ENCODE assay signal across 8 cellular contexts in the genomic region with DNA sequence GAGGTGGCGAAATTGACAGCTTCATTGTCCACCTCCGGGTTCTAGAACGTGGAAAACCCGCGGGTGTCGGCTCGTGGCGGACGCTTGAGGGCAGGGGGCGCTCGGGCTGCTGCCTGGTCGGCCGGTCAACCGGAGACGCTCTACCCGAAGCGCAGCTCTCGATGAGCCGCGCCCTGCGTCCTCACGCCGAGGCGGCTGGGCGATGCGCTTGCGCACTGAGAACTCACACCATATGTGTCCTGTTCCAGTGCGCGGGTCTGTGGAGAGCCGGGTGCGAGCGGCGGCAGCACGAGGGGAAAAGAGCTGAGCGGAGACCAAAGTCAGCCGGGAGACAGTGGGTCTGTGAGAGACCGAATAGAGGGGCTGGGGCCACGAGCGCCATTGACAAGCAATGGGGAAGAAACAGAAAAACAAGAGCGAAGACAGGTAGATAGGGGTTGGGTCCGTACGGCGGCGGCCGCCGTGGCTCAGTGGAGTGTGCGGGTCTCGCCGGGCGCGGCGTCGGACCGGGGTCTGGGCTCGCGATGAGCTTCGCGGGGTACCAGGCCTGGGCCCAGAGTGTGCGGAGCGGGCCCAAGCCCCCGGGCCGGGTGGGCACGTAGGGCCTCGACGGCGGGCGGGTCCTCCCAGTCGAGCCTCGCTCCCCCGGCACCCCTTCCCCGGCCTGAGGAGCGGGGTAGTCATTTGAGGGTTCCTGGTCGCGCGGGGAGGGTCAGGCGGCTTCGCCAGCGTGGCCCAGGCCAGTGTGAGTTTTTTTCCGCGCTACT. TPM values are rescaled to one million over a fixed set of nuclear protein-coding genes. Genes with fewer than 3 reads are reported as not detected.
DNase-seq lines count a peak whose midpoint lies in the region; ATAC-seq and TF ChIP-seq lines count a peak whose summit lies in the region.

A gene with protein sequence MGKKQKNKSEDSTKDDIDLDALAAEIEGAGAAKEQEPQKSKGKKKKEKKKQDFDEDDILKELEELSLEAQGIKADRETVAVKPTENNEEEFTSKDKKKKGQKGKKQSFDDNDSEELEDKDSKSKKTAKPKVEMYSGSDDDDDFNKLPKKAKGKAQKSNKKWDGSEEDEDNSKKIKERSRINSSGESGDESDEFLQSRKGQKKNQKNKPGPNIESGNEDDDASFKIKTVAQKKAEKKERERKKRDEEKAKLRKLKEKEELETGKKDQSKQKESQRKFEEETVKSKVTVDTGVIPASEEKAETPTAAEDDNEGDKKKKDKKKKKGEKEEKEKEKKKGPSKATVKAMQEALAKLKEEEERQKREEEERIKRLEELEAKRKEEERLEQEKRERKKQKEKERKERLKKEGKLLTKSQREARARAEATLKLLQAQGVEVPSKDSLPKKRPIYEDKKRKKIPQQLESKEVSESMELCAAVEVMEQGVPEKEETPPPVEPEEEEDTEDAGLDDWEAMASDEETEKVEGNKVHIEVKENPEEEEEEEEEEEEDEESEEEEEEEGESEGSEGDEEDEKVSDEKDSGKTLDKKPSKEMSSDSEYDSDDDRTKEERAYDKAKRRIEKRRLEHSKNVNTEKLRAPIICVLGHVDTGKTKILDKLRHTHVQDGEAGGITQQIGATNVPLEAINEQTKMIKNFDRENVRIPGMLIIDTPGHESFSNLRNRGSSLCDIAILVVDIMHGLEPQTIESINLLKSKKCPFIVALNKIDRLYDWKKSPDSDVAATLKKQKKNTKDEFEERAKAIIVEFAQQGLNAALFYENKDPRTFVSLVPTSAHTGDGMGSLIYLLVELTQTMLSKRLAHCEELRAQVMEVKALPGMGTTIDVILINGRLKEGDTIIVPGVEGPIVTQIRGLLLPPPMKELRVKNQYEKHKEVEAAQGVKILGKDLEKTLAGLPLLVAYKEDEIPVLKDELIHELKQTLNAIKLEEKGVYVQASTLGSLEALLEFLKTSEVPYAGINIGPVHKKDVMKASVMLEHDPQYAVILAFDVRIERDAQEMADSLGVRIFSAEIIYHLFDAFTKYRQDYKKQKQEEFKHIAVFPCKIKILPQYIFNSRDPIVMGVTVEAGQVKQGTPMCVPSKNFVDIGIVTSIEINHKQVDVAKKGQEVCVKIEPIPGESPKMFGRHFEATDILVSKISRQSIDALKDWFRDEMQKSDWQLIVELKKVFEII (plus strand): TSS at position 226 of the 767 bp plus-strand sequence. CDS start 166 bp downstream, at position 392.

- H3K4me1 Mint-ChIP-seq in activated B cell treated with CpG ODN at 0.5 μM for 24 hours: peaks cover 28% of the 10 kb centered on the region

- WGBS in spleen, 5 donors: 0 to 1% (median 0%) methylated on average over 56 to 80 of the region's 80 CpGs

- intact Hi-C loops in activated B cell treated with CpG ODN at 0.5 μM for 24 hours (cut with micrococcal nuclease) (loop anchor here (1.0 to 5.0 kb wide), 11 partner anchors 9 to 1915 kb away; partner anchors contain the start of genes AFF3, CNOT11, COA5 and MGAT4A), spleen (cut with DNase I; ENCODE audit: low total_unique reads) (loop anchor here (10.0 kb wide), 1 partner anchor 153 kb away; the partner anchor contains the start of genes MITD1 and MRPL30)

- ATAC-seq in GM19025 (IDR thresholded peaks at IDR 0.05; ENCODE audit: low read depth, unreplicated experiment) (peak; percentile 54), HG03280 (IDR thresholded peaks at IDR 0.05; ENCODE audit: unreplicated experiment) (peak; percentile 58), activated B cell treated with CpG ODN at 0.5 μM for 24 hours (ENCODE audit: low read depth) (peak; percentile 69)

- peak within 1 kb of the TSS; percentile 85 to 97 (median 91) for H3K27ac ChIP-seq in spleen

- peaks cover 23 to 85% (median 61%) of the 10 kb centered on the region in 6 donors for H3K4me1 ChIP-seq in spleen

- TF ChIP-seq CTCF in activated B cell treated with CpG ODN at 0.5 μM for 24 hours (IDR thresholded peaks at IDR 0.05) (no peak), spleen (IDR thresholded peaks at IDR 0.05 in 8 of 11, conservative IDR thresholded peaks at IDR 0.05 in 3 of 11) (peak in 10 of 11 experiments; percentile 35 to 78 (median 66))

- no peak within 1 kb of the TSS for H3K4me3 Mint-ChIP-seq in activated B cell treated with CpG ODN at 0.5 μM for 24 hours

- H3K27me3 Mint-ChIP-seq in activated B cell treated with CpG ODN at 0.5 μM for 24 hours: no peaks in the 10 kb centered on the region

- no peak within 1 kb of the TSS for H3K27ac Mint-ChIP-seq in activated B cell treated with CpG ODN at 0.5 μM for 24 hours

- no peaks in the 10 kb centered on the region for H3K9me3 Mint-ChIP-seq in activated B cell treated with CpG ODN at 0.5 μM for 24 hours

- TF ChIP-seq POLR2A in spleen (IDR thresholded peaks at IDR 0.05): peak in 1 of 3 donors; percentile 45

- POLR2A ChIA-PET in activated B cell treated with CpG ODN at 0.5 μM for 24 hours (lab: Charles Lee): interaction anchor here (1.1 to 3.6 kb wide), 12 partner anchors 11 to 1691 kb away, joined by 3 to 37 read pairs (median 6); partner anchors contain the start of genes C2orf15, COX5B, LIPT1 and MITD1

- peak within 1 kb of the TSS; percentile 84 to 95 (median 90) for H3K4me3 ChIP-seq in spleen

- H3K27me3 ChIP-seq in spleen (replicated peaks in 1 of 7): no peaks in the 10 kb centered on the region

- DNase-seq in AML-193 (lab: John Stamatoyannopoulos, UW): peak; percentile 82 to 86
- peak; percentile 97 for DNase-seq in NCI-H226
- peak; percentile 92 for DNase-seq in activated B cell treated with CpG ODN at 0.5 μM for 24 hours
- peak; percentile 85 for DNase-seq in central memory CD4-positive, alpha-beta T cell
- peak; percentile 98 for DNase-seq in inferior parietal cortex (ENCODE audit: extremely low spot score)
- peak; percentile 100 for DNase-seq in spleen

- no peaks in the 10 kb centered on the region for H3K9me3 ChIP-seq in spleen

- peaks cover 0 to 12% (median 7%) of the 10 kb centered on the region in 6 donors for H3K36me3 ChIP-seq in spleen

- peaks cover 11% of the 10 kb centered on the region for H3K36me3 Mint-ChIP-seq in activated B cell treated with CpG ODN at 0.5 μM for 24 hours (ENCODE audit: low read depth)

- CTCF ChIA-PET in activated B cell treated with CpG ODN at 0.5 μM for 24 hours (lab: Charles Lee): interaction anchor here (0.9 to 2.9 kb wide), 3 partner anchors 153 to 197 kb away, joined by 3 to 18 read pairs (median 3); partner anchors contain the start of gene REV1

RNA-seq across cellular contexts. Expression of the gene that starts here (rescaled TPM):
- total RNA-seq in activated B cell treated with CpG ODN at 0.5 μM for 24 hours (52.3 and 55.0 TPM in 2 replicates), spleen (10 to 100 TPM; 23.8 to 49.5 (median 32.3) TPM)
- polyA plus RNA-seq in spleen: 10 to 100 TPM; 14.6 to 25.4 (median 22.3) TPM

Comparison
In these comparisons a context has a peak if more than half of its experiments do, and no peak if none do; other contexts are left out.
1. Peak in every context shown above with its lines: DNase-seq, ATAC-seq, H3K4me3 ChIP-seq and H3K27ac ChIP-seq.